In the genomic region with DNA sequence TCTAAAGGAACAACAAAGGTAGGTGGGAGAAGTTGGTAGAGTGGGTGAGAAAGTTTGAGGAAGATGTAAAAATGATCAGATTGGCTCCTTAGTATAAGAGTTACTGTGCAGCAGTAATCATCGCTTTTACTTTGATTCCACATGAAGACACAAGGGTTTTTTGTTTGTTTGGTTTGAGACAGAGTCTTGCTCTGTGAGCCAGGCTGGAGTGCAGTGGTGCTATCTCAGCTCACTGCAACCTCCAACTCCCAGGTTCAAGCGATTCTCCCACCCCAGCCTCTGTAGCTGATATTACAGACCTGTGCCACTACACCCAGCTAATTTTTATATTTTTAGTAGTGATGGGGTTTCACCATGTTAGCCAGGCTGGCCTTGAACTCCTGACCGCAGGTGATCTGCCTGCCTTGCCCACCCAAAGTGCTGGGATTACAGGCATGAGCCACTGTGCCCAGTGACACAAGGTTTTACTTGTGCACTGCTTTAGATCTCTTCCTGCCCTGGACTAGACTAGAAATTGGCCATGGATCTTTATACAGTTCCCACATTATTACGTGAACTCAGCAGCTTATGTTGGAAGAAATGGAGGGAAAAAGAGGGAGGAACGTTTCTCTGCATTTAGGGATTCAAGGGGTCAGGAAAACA, we compare ENCODE assay signal across 1 cellular context.
TF ChIP-seq lines count a peak whose summit lies in the region.

No MANE protein-coding gene starts in this region.

TF ChIP-seq in WTC11, 78 proteins besides CTCF, POLR2A, EP300 and RAD21 (continued from another document):
- TF ChIP-seq, protein P1, sequence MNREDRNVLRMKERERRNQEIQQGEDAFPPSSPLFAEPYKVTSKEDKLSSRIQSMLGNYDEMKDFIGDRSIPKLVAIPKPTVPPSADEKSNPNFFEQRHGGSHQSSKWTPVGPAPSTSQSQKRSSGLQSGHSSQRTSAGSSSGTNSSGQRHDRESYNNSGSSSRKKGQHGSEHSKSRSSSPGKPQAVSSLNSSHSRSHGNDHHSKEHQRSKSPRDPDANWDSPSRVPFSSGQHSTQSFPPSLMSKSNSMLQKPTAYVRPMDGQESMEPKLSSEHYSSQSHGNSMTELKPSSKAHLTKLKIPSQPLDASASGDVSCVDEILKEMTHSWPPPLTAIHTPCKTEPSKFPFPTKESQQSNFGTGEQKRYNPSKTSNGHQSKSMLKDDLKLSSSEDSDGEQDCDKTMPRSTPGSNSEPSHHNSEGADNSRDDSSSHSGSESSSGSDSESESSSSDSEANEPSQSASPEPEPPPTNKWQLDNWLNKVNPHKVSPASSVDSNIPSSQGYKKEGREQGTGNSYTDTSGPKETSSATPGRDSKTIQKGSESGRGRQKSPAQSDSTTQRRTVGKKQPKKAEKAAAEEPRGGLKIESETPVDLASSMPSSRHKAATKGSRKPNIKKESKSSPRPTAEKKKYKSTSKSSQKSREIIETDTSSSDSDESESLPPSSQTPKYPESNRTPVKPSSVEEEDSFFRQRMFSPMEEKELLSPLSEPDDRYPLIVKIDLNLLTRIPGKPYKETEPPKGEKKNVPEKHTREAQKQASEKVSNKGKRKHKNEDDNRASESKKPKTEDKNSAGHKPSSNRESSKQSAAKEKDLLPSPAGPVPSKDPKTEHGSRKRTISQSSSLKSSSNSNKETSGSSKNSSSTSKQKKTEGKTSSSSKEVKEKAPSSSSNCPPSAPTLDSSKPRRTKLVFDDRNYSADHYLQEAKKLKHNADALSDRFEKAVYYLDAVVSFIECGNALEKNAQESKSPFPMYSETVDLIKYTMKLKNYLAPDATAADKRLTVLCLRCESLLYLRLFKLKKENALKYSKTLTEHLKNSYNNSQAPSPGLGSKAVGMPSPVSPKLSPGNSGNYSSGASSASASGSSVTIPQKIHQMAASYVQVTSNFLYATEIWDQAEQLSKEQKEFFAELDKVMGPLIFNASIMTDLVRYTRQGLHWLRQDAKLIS (CRISPR knock-in tag; IDR thresholded peaks at IDR 0.05; ENCODE audit: borderline replicate concordance): no peak
- TF ChIP-seq ZNF138 (CRISPR knock-in tag; conservative IDR thresholded peaks at IDR 0.05) (no peak), TCF7 (CRISPR knock-in tag; IDR thresholded peaks at IDR 0.05; ENCODE audit: low read depth) (no peak), ETV6 (CRISPR knock-in tag; IDR thresholded peaks at IDR 0.05) (no peak), ZNF219 (CRISPR knock-in tag; IDR thresholded peaks at IDR 0.05; ENCODE audit: borderline replicate concordance) (no peak), GABPB1 (CRISPR knock-in tag; IDR thresholded peaks at IDR 0.05) (no peak), SMAD4 (CRISPR knock-in tag; IDR thresholded peaks at IDR 0.05) (no peak)
- TF ChIP-seq, protein P2, sequence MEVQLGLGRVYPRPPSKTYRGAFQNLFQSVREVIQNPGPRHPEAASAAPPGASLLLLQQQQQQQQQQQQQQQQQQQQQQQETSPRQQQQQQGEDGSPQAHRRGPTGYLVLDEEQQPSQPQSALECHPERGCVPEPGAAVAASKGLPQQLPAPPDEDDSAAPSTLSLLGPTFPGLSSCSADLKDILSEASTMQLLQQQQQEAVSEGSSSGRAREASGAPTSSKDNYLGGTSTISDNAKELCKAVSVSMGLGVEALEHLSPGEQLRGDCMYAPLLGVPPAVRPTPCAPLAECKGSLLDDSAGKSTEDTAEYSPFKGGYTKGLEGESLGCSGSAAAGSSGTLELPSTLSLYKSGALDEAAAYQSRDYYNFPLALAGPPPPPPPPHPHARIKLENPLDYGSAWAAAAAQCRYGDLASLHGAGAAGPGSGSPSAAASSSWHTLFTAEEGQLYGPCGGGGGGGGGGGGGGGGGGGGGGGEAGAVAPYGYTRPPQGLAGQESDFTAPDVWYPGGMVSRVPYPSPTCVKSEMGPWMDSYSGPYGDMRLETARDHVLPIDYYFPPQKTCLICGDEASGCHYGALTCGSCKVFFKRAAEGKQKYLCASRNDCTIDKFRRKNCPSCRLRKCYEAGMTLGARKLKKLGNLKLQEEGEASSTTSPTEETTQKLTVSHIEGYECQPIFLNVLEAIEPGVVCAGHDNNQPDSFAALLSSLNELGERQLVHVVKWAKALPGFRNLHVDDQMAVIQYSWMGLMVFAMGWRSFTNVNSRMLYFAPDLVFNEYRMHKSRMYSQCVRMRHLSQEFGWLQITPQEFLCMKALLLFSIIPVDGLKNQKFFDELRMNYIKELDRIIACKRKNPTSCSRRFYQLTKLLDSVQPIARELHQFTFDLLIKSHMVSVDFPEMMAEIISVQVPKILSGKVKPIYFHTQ (CRISPR knock-in tag; IDR thresholded peaks at IDR 0.05): no peak
- TF ChIP-seq, protein P3, sequence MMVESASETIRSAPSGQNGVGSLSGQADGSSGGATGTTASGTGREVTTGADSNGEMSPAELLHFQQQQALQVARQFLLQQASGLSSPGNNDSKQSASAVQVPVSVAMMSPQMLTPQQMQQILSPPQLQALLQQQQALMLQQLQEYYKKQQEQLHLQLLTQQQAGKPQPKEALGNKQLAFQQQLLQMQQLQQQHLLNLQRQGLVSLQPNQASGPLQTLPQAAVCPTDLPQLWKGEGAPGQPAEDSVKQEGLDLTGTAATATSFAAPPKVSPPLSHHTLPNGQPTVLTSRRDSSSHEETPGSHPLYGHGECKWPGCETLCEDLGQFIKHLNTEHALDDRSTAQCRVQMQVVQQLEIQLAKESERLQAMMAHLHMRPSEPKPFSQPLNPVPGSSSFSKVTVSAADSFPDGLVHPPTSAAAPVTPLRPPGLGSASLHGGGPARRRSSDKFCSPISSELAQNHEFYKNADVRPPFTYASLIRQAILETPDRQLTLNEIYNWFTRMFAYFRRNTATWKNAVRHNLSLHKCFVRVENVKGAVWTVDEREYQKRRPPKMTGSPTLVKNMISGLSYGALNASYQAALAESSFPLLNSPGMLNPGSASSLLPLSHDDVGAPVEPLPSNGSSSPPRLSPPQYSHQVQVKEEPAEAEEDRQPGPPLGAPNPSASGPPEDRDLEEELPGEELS (CRISPR knock-in tag; IDR thresholded peaks at IDR 0.05): no peak
- TF ChIP-seq, protein P4, sequence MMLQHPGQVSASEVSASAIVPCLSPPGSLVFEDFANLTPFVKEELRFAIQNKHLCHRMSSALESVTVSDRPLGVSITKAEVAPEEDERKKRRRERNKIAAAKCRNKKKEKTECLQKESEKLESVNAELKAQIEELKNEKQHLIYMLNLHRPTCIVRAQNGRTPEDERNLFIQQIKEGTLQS (CRISPR knock-in tag; conservative IDR thresholded peaks at IDR 0.05): no peak
- TF ChIP-seq, protein P5, sequence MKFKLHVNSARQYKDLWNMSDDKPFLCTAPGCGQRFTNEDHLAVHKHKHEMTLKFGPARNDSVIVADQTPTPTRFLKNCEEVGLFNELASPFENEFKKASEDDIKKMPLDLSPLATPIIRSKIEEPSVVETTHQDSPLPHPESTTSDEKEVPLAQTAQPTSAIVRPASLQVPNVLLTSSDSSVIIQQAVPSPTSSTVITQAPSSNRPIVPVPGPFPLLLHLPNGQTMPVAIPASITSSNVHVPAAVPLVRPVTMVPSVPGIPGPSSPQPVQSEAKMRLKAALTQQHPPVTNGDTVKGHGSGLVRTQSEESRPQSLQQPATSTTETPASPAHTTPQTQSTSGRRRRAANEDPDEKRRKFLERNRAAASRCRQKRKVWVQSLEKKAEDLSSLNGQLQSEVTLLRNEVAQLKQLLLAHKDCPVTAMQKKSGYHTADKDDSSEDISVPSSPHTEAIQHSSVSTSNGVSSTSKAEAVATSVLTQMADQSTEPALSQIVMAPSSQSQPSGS (CRISPR knock-in tag; IDR thresholded peaks at IDR 0.05; ENCODE audit: borderline replicate concordance, low read depth): no peak
